1 cellular context compared by ENCODE assay signal in genomic region chr1:184753093-184753492, GRCh38.
TF ChIP-seq lines count a peak whose summit lies in the region.

No MANE protein-coding gene starts in this region.

TF ChIP-seq in K562, 482 proteins besides CTCF, POLR2A, EP300 and RAD21 (continued from another document):
- TF ChIP-seq ZBTB11 (CRISPR knock-in tag; IDR thresholded peaks at IDR 0.05) (0 out of 6 replicates have a peak, but pooled peaks of 1 of the 3 experiments have one; percentile 3), ZNF184 (CRISPR knock-in tag; IDR thresholded peaks at IDR 0.05) (no peak), CCNT2 (IDR thresholded peaks at IDR 0.05; ENCODE audit: borderline replicate concordance, extremely low read depth, insufficient read length, low read depth, low read length) (peak; percentile 4), PHF8 (IDR thresholded peaks at IDR 0.05; ENCODE audit: borderline replicate concordance, low read length) (no peak)
